In the genomic region with DNA sequence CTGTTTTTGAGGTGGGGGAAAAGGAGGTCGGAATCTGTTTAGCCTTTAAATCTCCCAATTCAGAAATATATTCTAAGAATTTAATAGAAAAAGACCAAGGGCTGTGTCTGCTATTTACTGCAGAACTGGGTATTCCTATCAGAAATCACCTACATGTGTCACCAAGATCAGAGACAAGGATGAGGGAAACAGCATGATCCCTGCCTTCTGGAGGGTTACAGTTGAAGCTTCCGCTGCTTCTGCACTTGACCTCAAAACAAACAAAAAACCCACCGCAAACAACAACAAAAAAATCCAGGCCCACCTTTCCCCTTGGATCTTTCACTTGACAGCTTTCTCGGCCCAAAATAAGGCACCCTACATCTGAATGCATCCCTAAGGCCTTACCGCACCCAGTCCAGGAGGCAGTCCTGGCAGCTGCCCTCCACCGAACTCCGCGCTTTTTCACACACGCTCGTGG, we compare ENCODE assay signal across 7 cellular contexts. TPM values are rescaled to one million over a fixed set of nuclear protein-coding genes. Genes with fewer than 3 reads are reported as not detected.
DNase-seq lines count a peak whose midpoint lies in the region; ATAC-seq, FAIRE-seq and TF ChIP-seq lines count a peak whose summit lies in the region.

No MANE protein-coding gene starts in this region.

- H3K9ac ChIP-seq in mucosa of rectum (ENCODE audit: low read depth in 1 of 2, low read length in 2 of 2) = peak overlapping the region; percentile 7 to 8

- H3K4me1 ChIP-seq in mucosa of rectum (ENCODE audit: control insufficient read depth in 2 of 2, insufficient read depth in 2 of 2, low read length in 2 of 2) = peaks cover 2 to 5% of the 10 kb centered on the region in 2 donors

- peak overlapping the region; percentile 72 for H3K4me3 ChIP-seq in bronchial epithelial cell (ENCODE audit: low read depth, low read length)
- H3K4me3 ChIP-seq in mucosa of rectum (ENCODE audit: low read length in 2 of 2) = peak overlapping the region; percentile 43 to 46

- DNase-seq in bronchial epithelial cell (ENCODE audit: low read depth) (no peak), HPDE6-E6E7 (ENCODE audit: extremely low spot score) (no peak), NCI-H2107 treated with DMSO at 0.1 percent for 48 hours (lab: John Stamatoyannopoulos, UW; ENCODE audit: unreplicated experiment) (no peak)

- no peaks in the 10 kb centered on the region for H3K9me3 ChIP-seq in mucosa of rectum (ENCODE audit: control insufficient read depth in 2 of 2, low read length in 2 of 2)

- ATAC-seq in GM19023 (IDR thresholded peaks at IDR 0.05; ENCODE audit: unreplicated experiment) (peak; percentile 18), HG03432 (IDR thresholded peaks at IDR 0.05; ENCODE audit: unreplicated experiment) (peak; percentile 14), HG03139 (IDR thresholded peaks at IDR 0.05; ENCODE audit: unreplicated experiment) (no peak)

- no peak overlapping the region for H3K27ac ChIP-seq in mucosa of rectum (ENCODE audit: low read depth in 2 of 2, low read length in 2 of 2)

- H3K36me3 ChIP-seq in bronchial epithelial cell (ENCODE audit: control insufficient read depth, insufficient read depth, low read length) = no peaks in the 10 kb centered on the region
- no peaks in the 10 kb centered on the region for H3K36me3 ChIP-seq in mucosa of rectum (ENCODE audit: control insufficient read depth in 2 of 2, insufficient read depth in 2 of 2, low read length in 2 of 2)

- no peak for FAIRE-seq in bronchial epithelial cell (lab: Jason Lieb, UNC)

- H3K27me3 ChIP-seq in bronchial epithelial cell (ENCODE audit: control insufficient read depth, insufficient read depth, low read length) (no peaks in the 10 kb centered on the region), mucosa of rectum (ENCODE audit: control insufficient read depth in 2 of 2, insufficient read depth in 2 of 2, low read length in 2 of 2) (peaks cover 5 to 8% of the 10 kb centered on the region in 2 donors)

- no peak for TF ChIP-seq CTCF in bronchial epithelial cell (IDR thresholded peaks at IDR 0.05; ENCODE audit: insufficient read depth, low read length, severe bottlenecking)

RNA-seq across cellular contexts. Expression of a gene that starts 0.8 kb away (rescaled TPM):
- total RNA-seq in bronchial epithelial cell = 7.3 and 8.7 TPM in 2 replicates
